23 cellular contexts compared by ENCODE assay signal in the genomic region with DNA sequence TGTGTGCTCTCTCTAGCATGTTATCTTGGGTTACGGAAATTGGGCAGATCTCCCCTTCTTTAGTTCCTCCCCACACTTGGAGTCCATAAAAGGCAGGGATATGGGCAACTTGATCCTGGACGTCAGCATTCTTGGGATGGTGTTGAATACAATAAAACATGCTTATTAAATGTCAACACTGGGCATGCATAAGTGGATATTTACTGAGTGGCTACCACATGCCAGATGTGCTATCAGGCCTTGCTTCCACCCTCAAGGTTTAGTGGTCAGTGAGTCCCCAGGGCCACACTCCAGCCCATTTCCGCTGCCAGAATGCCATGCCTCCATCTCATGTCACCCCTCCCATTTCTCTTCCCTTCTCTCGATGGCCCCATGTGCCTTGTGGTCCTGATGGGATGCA.
"Had no signal": no experiment of that assay in that cellular context is flagged by ENCODE, and none has a peak within 500 bp of the region (broad histone marks: within the 10 kb centered on the region; RNA-seq: fewer than 3 reads in every experiment).

No MANE protein-coding gene starts in this region.

- DNase-seq: dermis blood vessel endothelial cell; dorsolateral prefrontal cortex; effector CD4-positive, alpha-beta T cell; effector memory CD4-positive, alpha-beta T cell; esophagus squamous epithelium; foreskin keratinocyte; heart left ventricle; hypothalamus; immature natural killer cell; islet precursor cell; kidney; kidney glomerular epithelial cell; left colon; left lung; left ventricle myocardium superior; mammary epithelial cell; mesendoderm; midbrain had no signal

- H3K4me3 ChIP-seq: coronary artery, dorsolateral prefrontal cortex, esophagus squamous epithelium, gastroesophageal sphincter, heart left ventricle, hepatocyte, left lung, lung had no signal

- H3K9me3 Mint-ChIP-seq: immature natural killer cell, memory B cell had no signal

- H3K79me2 ChIP-seq: hepatocyte had no signal

- H3K36me3 ChIP-seq: esophagus squamous epithelium, gastroesophageal sphincter, heart left ventricle, left lung had no signal

- H3K27ac Mint-ChIP-seq: immature natural killer cell, memory B cell had no signal

- H3K4me1 ChIP-seq: esophagus squamous epithelium, foreskin keratinocyte, gastroesophageal sphincter, heart left ventricle, left lung had no signal

- H3K4me1 Mint-ChIP-seq: immature natural killer cell, memory B cell had no signal

- H2AFZ ChIP-seq: hepatocyte had no signal

- H3K4me3 Mint-ChIP-seq: immature natural killer cell, memory B cell had no signal

- H3K4me2 ChIP-seq: hepatocyte had no signal

- ATAC-seq: foreskin keratinocyte, gastroesophageal sphincter, heart left ventricle, left colon, left lung, left ventricle myocardium superior had no signal

- H3K27ac ChIP-seq: coronary artery, dorsolateral prefrontal cortex, esophagus squamous epithelium, foreskin keratinocyte, gastroesophageal sphincter, heart left ventricle, hepatocyte, left lung had no signal

- H3K9me3 ChIP-seq: esophagus squamous epithelium, gastroesophageal sphincter, heart left ventricle, left lung had no signal

- H3K27me3 ChIP-seq: dorsolateral prefrontal cortex, esophagus squamous epithelium, foreskin keratinocyte, gastroesophageal sphincter, heart left ventricle, hepatocyte, left lung had no signal

- H3K36me3 Mint-ChIP-seq: immature natural killer cell, memory B cell had no signal
